7 cellular contexts compared by ENCODE assay signal in the genomic region with DNA sequence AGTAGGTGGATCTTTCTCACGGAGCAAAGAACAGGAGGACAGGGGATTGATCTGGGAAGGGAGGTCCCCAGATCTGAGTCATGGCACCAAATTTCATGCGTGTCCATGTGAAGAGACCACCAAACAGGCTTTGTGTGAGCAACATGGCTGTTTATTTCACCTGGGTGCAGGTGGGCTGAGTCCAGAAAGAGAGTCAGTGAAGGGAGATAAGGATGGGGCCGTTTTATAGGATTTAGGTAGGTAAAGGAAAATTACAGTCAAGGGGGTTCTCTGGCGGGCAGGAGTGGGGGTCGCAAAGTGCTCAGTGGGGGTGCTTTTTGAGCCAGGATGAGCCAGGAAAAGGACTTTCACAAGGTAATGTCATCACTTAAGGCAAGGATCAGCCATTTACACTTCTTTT.
A peak's percentile ranks its signal among the peaks of the same experiment; 100 is the strongest.
DNase-seq lines count a peak whose midpoint lies in the region; TF ChIP-seq lines count a peak whose summit lies in the region.
"Not testable (repeated sequence)": the region's sequence is repeated elsewhere in the genome, so short reads cannot be mapped to it uniquely, and the experiment has no call there.

No MANE protein-coding gene starts in this region.

- H3K79me1 ChIP-seq in H9 (ENCODE audit: insufficient read depth, low read depth, low read length, poor library complexity, severe bottlenecking); mesendoderm (ENCODE audit: low read length): not testable (repeated sequence)

- not testable (repeated sequence) for H2BK12ac ChIP-seq in H9 (ENCODE audit: insufficient read length, low read depth, low read length)

- H4K20me1 ChIP-seq in H9 (ENCODE audit: control insufficient read depth, insufficient read depth, insufficient read length): not testable (repeated sequence)

- no CpG with 5 or more reads among the region's 5 CpGs for WGBS in H9 (ENCODE audit: extremely low coverage, insufficient read length, low lambda C conversion rate)
- WGBS in HUES64: 12% methylated on average over 5 of the region's 5 CpGs
- 41% methylated on average over 5 of the region's 5 CpGs; no CpG with 5 or more reads in 1 of the 2 experiments for WGBS in endodermal cell (ENCODE audit: insufficient coverage in 1 of 2, insufficient read length in 1 of 2), 2 experiments
- WGBS in iPS DF 6.9 (ENCODE audit: insufficient coverage, insufficient read length): no CpG with 5 or more reads among the region's 5 CpGs
- WGBS in mesendoderm (ENCODE audit: extremely low coverage, insufficient coverage, low lambda C conversion rate): no CpG with 5 or more reads among the region's 5 CpGs

- H2BK20ac ChIP-seq in H9 (ENCODE audit: low read depth, low read length, poor library complexity, severe bottlenecking): not testable (repeated sequence)

- not testable (repeated sequence) for H3K14ac ChIP-seq in H9 (ENCODE audit: insufficient read depth, low read length)

- not testable (repeated sequence) for H2AK5ac ChIP-seq in H9 (ENCODE audit: insufficient read length, low read length); mesendoderm (ENCODE audit: low read length)

- H4K5ac ChIP-seq in H9 (ENCODE audit: insufficient read length, low read depth, low read length); mesendoderm (ENCODE audit: low read length): not testable (repeated sequence)

- not testable (repeated sequence) for H2AFZ ChIP-seq in H9 (ENCODE audit: low read length)

- H3K18ac ChIP-seq in H9 (ENCODE audit: insufficient read length, low read depth, low read length); mesendoderm (ENCODE audit: low read length): not testable (repeated sequence)

- H3K4me3 ChIP-seq in HUES64 (ENCODE audit: low read length) (peak overlapping the region; percentile 56), iPS DF 6.9 (ENCODE audit: low read length) (peak overlapping the region; percentile 37; the same call in 1 of the 2 replicates), iPS-18a (ENCODE audit: low read length) (peak overlapping the region; percentile 67)
- not testable (repeated sequence) for H3K4me3 ChIP-seq in endodermal cell (ENCODE audit: low read length); mesendoderm (ENCODE audit: low read length)

- peak overlapping the region; percentile 57 for H3K27ac ChIP-seq in H9 (ENCODE audit: insufficient read length, low read depth, low read length)
- H3K27ac ChIP-seq in HUES64 (ENCODE audit: low read depth, low read length): peak overlapping the region; percentile 91; the same call in 1 of the 2 replicates
- not testable (repeated sequence) for H3K27ac ChIP-seq in endodermal cell (ENCODE audit: low read depth, low read length); iPS DF 6.9 (ENCODE audit: low read length); mesendoderm (ENCODE audit: low read depth, low read length)
- H3K27ac ChIP-seq in iPS-18a (ENCODE audit: low read length): peak overlapping the region; percentile 71

- not testable (repeated sequence) for H4K91ac ChIP-seq in H9 (ENCODE audit: insufficient read length, low read depth, low read length)

- H3K9ac ChIP-seq in ES-I3 (ENCODE audit: low read depth, low read length) (peak overlapping the region; percentile 58), H9 (ENCODE audit: extremely low read depth, insufficient read length, low read length) (peak overlapping the region; percentile 83), HUES64 (ENCODE audit: low read depth, low read length) (peak overlapping the region; percentile 80), iPS-18a (ENCODE audit: low read length) (peak overlapping the region; percentile 70)
- not testable (repeated sequence) for H3K9ac ChIP-seq in endodermal cell (ENCODE audit: extremely low read depth, low read length, poor library complexity, severe bottlenecking); mesendoderm (ENCODE audit: low read length)

- not testable (repeated sequence) for H2BK120ac ChIP-seq in H9 (ENCODE audit: low read depth, low read length, poor library complexity, severe bottlenecking); mesendoderm (ENCODE audit: low read depth, low read length)

- peak overlapping the region; percentile 84 to 100 (median 96) for H3K27ac Mint-ChIP-seq in H9
- H3K27ac Mint-ChIP-seq in endodermal cell: peak overlapping the region; percentile 94

- TF ChIP-seq CTCF in H9 (conservative IDR thresholded peaks at IDR 0.05); endodermal cell (conservative IDR thresholded peaks at IDR 0.05): not testable (repeated sequence)

- H3K36me3 Mint-ChIP-seq in H9 (ENCODE audit: insufficient read depth in 1 of 3, low read depth in 3 of 3): peaks cover 33 to 65% (median 55%) of the 10 kb centered on the region in 3 experiments
- H3K36me3 Mint-ChIP-seq in endodermal cell (ENCODE audit: low read depth): not testable (repeated sequence)

- not testable (repeated sequence) for H3K27me3 ChIP-seq in H9 (ENCODE audit: insufficient read depth, low read length); HUES64 (ENCODE audit: insufficient read depth, low read length); endodermal cell (ENCODE audit: control insufficient read depth, insufficient read depth, low read length, poor library complexity, severe bottlenecking); iPS DF 6.9 (ENCODE audit: control insufficient read depth, insufficient read depth, low read length); iPS-18a (ENCODE audit: control insufficient read depth, insufficient read depth, low read length); mesendoderm (ENCODE audit: insufficient read depth, low read length, poor library complexity)

- peak overlapping the region; percentile 12 for H3K4me2 ChIP-seq in H9 (ENCODE audit: insufficient read depth, insufficient read length, low read length)
- not testable (repeated sequence) for H3K4me2 ChIP-seq in mesendoderm (ENCODE audit: low read length)

- peaks cover 28% of the 10 kb centered on the region for H3K4me1 ChIP-seq in ES-I3 (ENCODE audit: insufficient read depth, low read length)
- not testable (repeated sequence) for H3K4me1 ChIP-seq in H9 (ENCODE audit: insufficient read depth, low read length); endodermal cell (ENCODE audit: control insufficient read depth, insufficient read depth, low read length); iPS DF 6.9 (ENCODE audit: control insufficient read depth, insufficient read depth, low read length); mesendoderm (ENCODE audit: control insufficient read depth, low read depth, low read length)
- peaks cover 35% of the 10 kb centered on the region for H3K4me1 ChIP-seq in HUES64 (ENCODE audit: insufficient read depth, low read length)
- H3K4me1 ChIP-seq in iPS-18a (ENCODE audit: control insufficient read depth, low read depth, low read length): peaks cover 34% of the 10 kb centered on the region

- H3K4ac ChIP-seq in H9 (ENCODE audit: low read depth, low read length); mesendoderm (ENCODE audit: low read depth, low read length): not testable (repeated sequence)

- not testable (repeated sequence) for H2BK5ac ChIP-seq in H9 (ENCODE audit: insufficient read length, low read length); mesendoderm (ENCODE audit: low read length)

- H3K9me3 ChIP-seq in ES-I3 (ENCODE audit: control insufficient read depth, insufficient read depth, low read length); H9 (ENCODE audit: control insufficient read depth, low read depth, low read length); HUES64 (ENCODE audit: insufficient read depth, low read depth, low read length); iPS DF 6.9 (ENCODE audit: control insufficient read depth, insufficient read depth, low read length); iPS-18a (ENCODE audit: control insufficient read depth, low read depth, low read length): not testable (repeated sequence)
- H3K9me3 ChIP-seq in endodermal cell (ENCODE audit: control insufficient read depth, low read length): peaks cover 11% of the 10 kb centered on the region

- H3K36me3 ChIP-seq in ES-I3 (ENCODE audit: insufficient read depth, low read length); HUES64 (ENCODE audit: insufficient read depth, low read length); endodermal cell (ENCODE audit: control insufficient read depth, insufficient read depth, low read length); iPS DF 6.9 (ENCODE audit: control insufficient read depth, insufficient read depth, low read length); mesendoderm (ENCODE audit: control insufficient read depth, insufficient read depth, low read length): not testable (repeated sequence)
- H3K36me3 ChIP-seq in iPS-18a (ENCODE audit: control insufficient read depth, low read depth, low read length): peaks cover 21% of the 10 kb centered on the region

- peaks cover 16% of the 10 kb centered on the region for H3K79me2 ChIP-seq in H9 (ENCODE audit: insufficient read depth, low read length)
- not testable (repeated sequence) for H3K79me2 ChIP-seq in mesendoderm (ENCODE audit: control insufficient read depth, insufficient read depth, low read length)

- not testable (repeated sequence) for H3K23me2 ChIP-seq in H9 (ENCODE audit: insufficient read length, low read depth, low read length, poor library complexity, severe bottlenecking)

- not testable (repeated sequence) for H3K27me3 Mint-ChIP-seq in H9 (ENCODE audit: low read depth)
- H3K27me3 Mint-ChIP-seq in endodermal cell (ENCODE audit: insufficient read depth): peaks cover 33% of the 10 kb centered on the region

- not testable (repeated sequence) for H4K8ac ChIP-seq in H9 (replicated peaks; ENCODE audit: insufficient read length, low read depth, low read length); mesendoderm (ENCODE audit: low read depth, low read length)

- peak overlapping the region; percentile 95 to 96 for H3K4me3 Mint-ChIP-seq in H9
- H3K4me3 Mint-ChIP-seq in endodermal cell: peak overlapping the region; percentile 75

- peaks cover 56 to 68% of the 10 kb centered on the region in 2 experiments for H3K4me1 Mint-ChIP-seq in H9
- H3K4me1 Mint-ChIP-seq in endodermal cell: peaks cover 52% of the 10 kb centered on the region

- DNase-seq in H9: peak; percentile 66
- DNase-seq in endodermal cell: peak; percentile 62
- not testable (repeated sequence) for DNase-seq in iPS DF 6.9 (ENCODE audit: low read depth, low spot score); mesendoderm

- not testable (repeated sequence) for H2BK15ac ChIP-seq in H9 (ENCODE audit: low read depth, low read length); mesendoderm (replicated peaks; ENCODE audit: low read depth)

- H3K9me3 Mint-ChIP-seq in H9: not testable (repeated sequence)
- H3K9me3 Mint-ChIP-seq in endodermal cell: peaks cover 17% of the 10 kb centered on the region

- not testable (repeated sequence) for H3T11ph ChIP-seq in H9 (ENCODE audit: low read length)

- H3K56ac ChIP-seq in H9 (ENCODE audit: insufficient read length, low read depth, low read length): not testable (repeated sequence)
- peak overlapping the region; percentile 34 for H3K56ac ChIP-seq in mesendoderm (ENCODE audit: low read length)

- not testable (repeated sequence) for H3K23ac ChIP-seq in H9 (ENCODE audit: insufficient read length, low read depth, low read length); mesendoderm (ENCODE audit: low read length)
